8 cellular contexts compared by ENCODE assay signal in genomic region chr2:49616800-49617199, GRCh38.
A peak's percentile ranks its signal among the peaks of the same experiment; 100 is the strongest.
DNase-seq lines count a peak whose midpoint lies in the region; ATAC-seq and TF ChIP-seq lines count a peak whose summit lies in the region.

No MANE protein-coding gene starts in this region.

- DNase-seq in DMS53 treated with DMSO at 0.1 percent for 48 hours (lab: John Stamatoyannopoulos, UW; ENCODE audit: unreplicated experiment): peak; percentile 35
- DNase-seq in HPDE6-E6E7 (ENCODE audit: extremely low spot score): peak; percentile 1
- peak; percentile 28 for DNase-seq in globus pallidus (ENCODE audit: low spot score)
- no peak for DNase-seq in gastrocnemius medialis
- no peak for DNase-seq in effector memory CD8-positive, alpha-beta T cell
- DNase-seq in T1000 (lab: John Stamatoyannopoulos, UW): no peak

- H3K36me3 Mint-ChIP-seq in effector memory CD8-positive, alpha-beta T cell (ENCODE audit: insufficient read depth): no peaks in the 10 kb centered on the region
- H3K36me3 Mint-ChIP-seq in activated T-helper 17 cell treated with anti-CD3 and anti-CD28 coated beads, Interleukin-2, amount 50 U/mL, for 72 hours (ENCODE audit: low read depth): no peaks in the 10 kb centered on the region

- H3K79me2 ChIP-seq in OCI-LY1 (ENCODE audit: insufficient read depth, low read length): no peaks in the 10 kb centered on the region

- no peaks in the 10 kb centered on the region for H3K4me1 Mint-ChIP-seq in effector memory CD8-positive, alpha-beta T cell (ENCODE audit: low read depth in 2 of 2)
- no peaks in the 10 kb centered on the region for H3K4me1 Mint-ChIP-seq in activated T-helper 17 cell treated with anti-CD3 and anti-CD28 coated beads, Interleukin-2, amount 50 U/mL, for 72 hours

- H3K36me3 ChIP-seq in OCI-LY1 (ENCODE audit: insufficient read depth, low read length): no peaks in the 10 kb centered on the region
- H3K36me3 ChIP-seq in gastrocnemius medialis: no peaks in the 10 kb centered on the region

- H3K4me2 ChIP-seq in OCI-LY1 (ENCODE audit: low read length): no peak overlapping the region

- no peak overlapping the region for H3K27ac Mint-ChIP-seq in effector memory CD8-positive, alpha-beta T cell
- H3K27ac Mint-ChIP-seq in activated T-helper 17 cell treated with anti-CD3 and anti-CD28 coated beads, Interleukin-2, amount 50 U/mL, for 72 hours: no peak overlapping the region

- no peaks in the 10 kb centered on the region for H4K20me1 ChIP-seq in OCI-LY1 (ENCODE audit: insufficient read depth, low read length)

- H3F3A ChIP-seq in OCI-LY1 (ENCODE audit: insufficient read depth, low read length): no peaks in the 10 kb centered on the region

- H3K27me3 ChIP-seq in OCI-LY1 (ENCODE audit: insufficient read depth, low read length) (no peaks in the 10 kb centered on the region), gastrocnemius medialis (no peaks in the 10 kb centered on the region)

- TF ChIP-seq CTCF in OCI-LY1 (IDR thresholded peaks at IDR 0.05; ENCODE audit: low read length) (peak; percentile 46), gastrocnemius medialis (IDR thresholded peaks at IDR 0.05 in 4 of 5, conservative IDR thresholded peaks at IDR 0.05 in 1 of 5) (no peak)

- H3K9me3 Mint-ChIP-seq in effector memory CD8-positive, alpha-beta T cell: peaks cover 12 to 19% of the 10 kb centered on the region in 2 donors
- peaks cover 14% of the 10 kb centered on the region for H3K9me3 Mint-ChIP-seq in activated T-helper 17 cell treated with anti-CD3 and anti-CD28 coated beads, Interleukin-2, amount 50 U/mL, for 72 hours

- H3K4me1 ChIP-seq in OCI-LY1 (ENCODE audit: insufficient read depth, low read length, severe bottlenecking) (no peaks in the 10 kb centered on the region), gastrocnemius medialis (no peaks in the 10 kb centered on the region)

- in situ Hi-C loops in gastrocnemius medialis (cut with MboI; ENCODE audit: low sequenced_read_pairs in 4 of 4): no loop called here

- no peak overlapping the region for H2AFZ ChIP-seq in OCI-LY1 (ENCODE audit: low read length)

- H3K9me2 ChIP-seq in OCI-LY1 (ENCODE audit: low read depth, low read length): no peaks in the 10 kb centered on the region

- H3K4me3 Mint-ChIP-seq in effector memory CD8-positive, alpha-beta T cell: no peak overlapping the region
- no peak overlapping the region for H3K4me3 Mint-ChIP-seq in activated T-helper 17 cell treated with anti-CD3 and anti-CD28 coated beads, Interleukin-2, amount 50 U/mL, for 72 hours

- TF ChIP-seq POLR2A in gastrocnemius medialis (IDR thresholded peaks at IDR 0.05): no peak

- intact Hi-C loops in gastrocnemius medialis (cut with DNase I; ENCODE audit: low total_unique reads): no loop called here

- H3K4me3 ChIP-seq in OCI-LY1 (ENCODE audit: low read depth, low read length, poor library complexity, severe bottlenecking) (no peak overlapping the region), gastrocnemius medialis (no peak overlapping the region)

- no peak for ATAC-seq in gastrocnemius medialis
- ATAC-seq in effector memory CD8-positive, alpha-beta T cell (replicated peaks): no peak
- ATAC-seq in activated T-helper 17 cell treated with anti-CD3 and anti-CD28 coated beads, Interleukin-2, amount 50 U/mL, for 72 hours (replicated peaks): no peak

- no peak overlapping the region for H3K27ac ChIP-seq in OCI-LY1 (ENCODE audit: low read depth, low read length, poor library complexity, severe bottlenecking)
- no peak overlapping the region for H3K27ac ChIP-seq in gastrocnemius medialis

- H3K9me3 ChIP-seq in OCI-LY1 (ENCODE audit: low read length) (no peaks in the 10 kb centered on the region), gastrocnemius medialis (peaks cover 0 to 3% (median 0%) of the 10 kb centered on the region in 3 donors)

- H3K9ac ChIP-seq in OCI-LY1 (ENCODE audit: low read length): no peak overlapping the region

- no peaks in the 10 kb centered on the region for H3K27me3 Mint-ChIP-seq in effector memory CD8-positive, alpha-beta T cell
- no peaks in the 10 kb centered on the region for H3K27me3 Mint-ChIP-seq in activated T-helper 17 cell treated with anti-CD3 and anti-CD28 coated beads, Interleukin-2, amount 50 U/mL, for 72 hours

Comparison
In these comparisons a context has a peak if more than half of its experiments do, and no peak if none do; other contexts are left out.
1. DNase-seq: peak in DMS53 treated with DMSO at 0.1 percent for 48 hours (single experiment), HPDE6-E6E7 (single experiment) and globus pallidus (single experiment); none in gastrocnemius medialis (0 of 2), effector memory CD8-positive, alpha-beta T cell (0 of 3) and T1000 (single experiment).